In genomic region chr4:121823505-121824170, GRCh38 we compare ENCODE assay signal across 1 cellular context.
TF ChIP-seq lines count a peak whose summit lies in the region.

Gene CCNA2 (minus strand): TSS chr4:121823883. CDS start chr4:121823628, 255 bp downstream.

TF ChIP-seq in K562, 482 proteins besides CTCF, POLR2A, EP300 and RAD21 (continued from another document and continues in another):
- TF ChIP-seq ZNF785 (CRISPR knock-in tag; IDR thresholded peaks at IDR 0.05), result no peak
- TF ChIP-seq MLLT1 (IDR thresholded peaks at IDR 0.05), result peak in 1 of 2 experiments; percentile 97; a peak in 2 of 4 replicates
- peak in 1 of 2 experiments; percentile 74; a peak in 1 of 3 replicates for TF ChIP-seq CBX3 (IDR thresholded peaks at IDR 0.05; ENCODE audit: borderline replicate concordance in 1 of 2, low read length in 2 of 2)
- TF ChIP-seq CHD2 (IDR thresholded peaks at IDR 0.05; ENCODE audit: low read depth, low read length), result peak; percentile 59; the same call in 1 of the 2 replicates
- TF ChIP-seq RBFOX2 (IDR thresholded peaks at IDR 0.05; ENCODE audit: low read depth, low read length), result peak; percentile 99
- TF ChIP-seq, protein P1, sequence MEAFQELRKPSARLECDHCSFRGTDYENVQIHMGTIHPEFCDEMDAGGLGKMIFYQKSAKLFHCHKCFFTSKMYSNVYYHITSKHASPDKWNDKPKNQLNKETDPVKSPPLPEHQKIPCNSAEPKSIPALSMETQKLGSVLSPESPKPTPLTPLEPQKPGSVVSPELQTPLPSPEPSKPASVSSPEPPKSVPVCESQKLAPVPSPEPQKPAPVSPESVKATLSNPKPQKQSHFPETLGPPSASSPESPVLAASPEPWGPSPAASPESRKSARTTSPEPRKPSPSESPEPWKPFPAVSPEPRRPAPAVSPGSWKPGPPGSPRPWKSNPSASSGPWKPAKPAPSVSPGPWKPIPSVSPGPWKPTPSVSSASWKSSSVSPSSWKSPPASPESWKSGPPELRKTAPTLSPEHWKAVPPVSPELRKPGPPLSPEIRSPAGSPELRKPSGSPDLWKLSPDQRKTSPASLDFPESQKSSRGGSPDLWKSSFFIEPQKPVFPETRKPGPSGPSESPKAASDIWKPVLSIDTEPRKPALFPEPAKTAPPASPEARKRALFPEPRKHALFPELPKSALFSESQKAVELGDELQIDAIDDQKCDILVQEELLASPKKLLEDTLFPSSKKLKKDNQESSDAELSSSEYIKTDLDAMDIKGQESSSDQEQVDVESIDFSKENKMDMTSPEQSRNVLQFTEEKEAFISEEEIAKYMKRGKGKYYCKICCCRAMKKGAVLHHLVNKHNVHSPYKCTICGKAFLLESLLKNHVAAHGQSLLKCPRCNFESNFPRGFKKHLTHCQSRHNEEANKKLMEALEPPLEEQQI (IDR thresholded peaks at IDR 0.05), result peak; percentile 99
- peak; percentile 70 for TF ChIP-seq U2AF1 (optimal IDR thresholded peaks at IDR 0.05; ENCODE audit: low read depth, low read length)
- peak; percentile 89 for TF ChIP-seq MBD2 (IDR thresholded peaks at IDR 0.05; ENCODE audit: borderline replicate concordance, low read depth)
- TF ChIP-seq RBM22 (IDR thresholded peaks at IDR 0.05; ENCODE audit: low read depth, low read length, poor library complexity, severe bottlenecking), result peak; percentile 67
- no peak for TF ChIP-seq TAL1 (IDR thresholded peaks at IDR 0.05)
- TF ChIP-seq SIN3A (IDR thresholded peaks at IDR 0.05; ENCODE audit: borderline replicate concordance in 2 of 2, control insufficient read depth in 1 of 2, low read depth in 2 of 2, low read length in 2 of 2), result peak; percentile 94 to 97
- no peak for TF ChIP-seq CHCHD3 (CRISPR knock-in tag; IDR thresholded peaks at IDR 0.05)
- peak in 1 of 2 experiments; percentile 14; a peak in 1 of 4 replicates for TF ChIP-seq SIX5 (IDR thresholded peaks at IDR 0.05; ENCODE audit: borderline replicate concordance in 1 of 2, insufficient read depth in 1 of 2, low read depth in 1 of 2, low read length in 2 of 2)
- TF ChIP-seq TEAD1 (CRISPR knock-in tag; IDR thresholded peaks at IDR 0.05), result 0 out of 4 replicates have a peak, but pooled peaks of 1 of the 2 experiments have one; percentile 1
- no peak for TF ChIP-seq CREB5 (CRISPR knock-in tag; IDR thresholded peaks at IDR 0.05)
- TF ChIP-seq RFX1 (IDR thresholded peaks at IDR 0.05), result no peak
- TF ChIP-seq, protein P2, sequence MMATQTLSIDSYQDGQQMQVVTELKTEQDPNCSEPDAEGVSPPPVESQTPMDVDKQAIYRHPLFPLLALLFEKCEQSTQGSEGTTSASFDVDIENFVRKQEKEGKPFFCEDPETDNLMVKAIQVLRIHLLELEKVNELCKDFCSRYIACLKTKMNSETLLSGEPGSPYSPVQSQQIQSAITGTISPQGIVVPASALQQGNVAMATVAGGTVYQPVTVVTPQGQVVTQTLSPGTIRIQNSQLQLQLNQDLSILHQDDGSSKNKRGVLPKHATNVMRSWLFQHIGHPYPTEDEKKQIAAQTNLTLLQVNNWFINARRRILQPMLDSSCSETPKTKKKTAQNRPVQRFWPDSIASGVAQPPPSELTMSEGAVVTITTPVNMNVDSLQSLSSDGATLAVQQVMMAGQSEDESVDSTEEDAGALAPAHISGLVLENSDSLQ (IDR thresholded peaks at IDR 0.05), result peak; percentile 64
- TF ChIP-seq FOSL1 (tag; conservative IDR thresholded peaks at IDR 0.05), result 0 out of 2 replicates have a peak, but pooled peaks have one; percentile 18
- peak; percentile 40; the same call in 1 of the 2 replicates for TF ChIP-seq BHLHE40 (IDR thresholded peaks at IDR 0.05; ENCODE audit: low read length)
- no peak for TF ChIP-seq SNIP1 (IDR thresholded peaks at IDR 0.05; ENCODE audit: low read depth)
- 0 out of 4 replicates have a peak, but pooled peaks of 1 of the 2 experiments have one; percentile 18 for TF ChIP-seq ARNT (IDR thresholded peaks at IDR 0.05)
- TF ChIP-seq ADNP (tag; IDR thresholded peaks at IDR 0.05), result no peak
- no peak for TF ChIP-seq HMG20A (CRISPR knock-in tag; conservative IDR thresholded peaks at IDR 0.05)
- TF ChIP-seq RBBP5 (IDR thresholded peaks at IDR 0.05; ENCODE audit: borderline replicate concordance, insufficient read depth, low read length, poor library complexity, severe bottlenecking), result peak; percentile 82
- peak; percentile 88 for TF ChIP-seq TBP (optimal IDR thresholded peaks at IDR 0.05; ENCODE audit: low read depth, low read length)
- peak; percentile 12 for TF ChIP-seq RBM25 (IDR thresholded peaks at IDR 0.05; ENCODE audit: low read depth, low read length, severe bottlenecking)
- TF ChIP-seq NRF1 (conservative IDR thresholded peaks at IDR 0.05 in 1 of 2, IDR thresholded peaks at IDR 0.05 in 1 of 2), result peak; percentile 88 to 90
- peak; percentile 79 for TF ChIP-seq NBN (IDR thresholded peaks at IDR 0.05; ENCODE audit: low read depth)
- TF ChIP-seq MNT (conservative IDR thresholded peaks at IDR 0.05), result peak; percentile 81 to 94
- no peak for TF ChIP-seq CBX5 (IDR thresholded peaks at IDR 0.05; ENCODE audit: borderline replicate concordance, low read depth)
- peak; percentile 85; the same call in 1 of the 2 replicates for TF ChIP-seq PHF8 (IDR thresholded peaks at IDR 0.05; ENCODE audit: borderline replicate concordance, low read length)
- TF ChIP-seq SRF (CRISPR knock-in tag; IDR thresholded peaks at IDR 0.05), result peak in 1 of 2 experiments; percentile 10; a peak in 1 of 4 replicates
- TF ChIP-seq ASH1L (IDR thresholded peaks at IDR 0.05; ENCODE audit: borderline replicate concordance, low read depth, partially characterized antibody), result peak; percentile 47
- TF ChIP-seq PRPF4 (IDR thresholded peaks at IDR 0.05; ENCODE audit: insufficient read depth, low read depth, low read length, poor library complexity, severe bottlenecking), result peak; percentile 67
- TF ChIP-seq ZBTB49 (CRISPR knock-in tag; IDR thresholded peaks at IDR 0.05; ENCODE audit: borderline replicate concordance), result peak; percentile 76; the same call in 1 of the 2 replicates
- TF ChIP-seq, protein P3, sequence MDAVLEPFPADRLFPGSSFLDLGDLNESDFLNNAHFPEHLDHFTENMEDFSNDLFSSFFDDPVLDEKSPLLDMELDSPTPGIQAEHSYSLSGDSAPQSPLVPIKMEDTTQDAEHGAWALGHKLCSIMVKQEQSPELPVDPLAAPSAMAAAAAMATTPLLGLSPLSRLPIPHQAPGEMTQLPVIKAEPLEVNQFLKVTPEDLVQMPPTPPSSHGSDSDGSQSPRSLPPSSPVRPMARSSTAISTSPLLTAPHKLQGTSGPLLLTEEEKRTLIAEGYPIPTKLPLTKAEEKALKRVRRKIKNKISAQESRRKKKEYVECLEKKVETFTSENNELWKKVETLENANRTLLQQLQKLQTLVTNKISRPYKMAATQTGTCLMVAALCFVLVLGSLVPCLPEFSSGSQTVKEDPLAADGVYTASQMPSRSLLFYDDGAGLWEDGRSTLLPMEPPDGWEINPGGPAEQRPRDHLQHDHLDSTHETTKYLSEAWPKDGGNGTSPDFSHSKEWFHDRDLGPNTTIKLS (IDR thresholded peaks at IDR 0.05; ENCODE audit: borderline replicate concordance, low read depth), result 0 out of 2 replicates have a peak, but pooled peaks have one; percentile 18
- TF ChIP-seq PRMT5 (CRISPR knock-in tag; IDR thresholded peaks at IDR 0.05), result no peak
- peak; percentile 97 for TF ChIP-seq E2F1 (CRISPR knock-in tag; IDR thresholded peaks at IDR 0.05)
- TF ChIP-seq, protein P4, sequence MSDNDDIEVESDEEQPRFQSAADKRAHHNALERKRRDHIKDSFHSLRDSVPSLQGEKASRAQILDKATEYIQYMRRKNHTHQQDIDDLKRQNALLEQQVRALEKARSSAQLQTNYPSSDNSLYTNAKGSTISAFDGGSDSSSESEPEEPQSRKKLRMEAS (CRISPR knock-in tag; IDR thresholded peaks at IDR 0.05), result peak; percentile 54; the same call in 1 of the 2 replicates
- TF ChIP-seq, protein P5, sequence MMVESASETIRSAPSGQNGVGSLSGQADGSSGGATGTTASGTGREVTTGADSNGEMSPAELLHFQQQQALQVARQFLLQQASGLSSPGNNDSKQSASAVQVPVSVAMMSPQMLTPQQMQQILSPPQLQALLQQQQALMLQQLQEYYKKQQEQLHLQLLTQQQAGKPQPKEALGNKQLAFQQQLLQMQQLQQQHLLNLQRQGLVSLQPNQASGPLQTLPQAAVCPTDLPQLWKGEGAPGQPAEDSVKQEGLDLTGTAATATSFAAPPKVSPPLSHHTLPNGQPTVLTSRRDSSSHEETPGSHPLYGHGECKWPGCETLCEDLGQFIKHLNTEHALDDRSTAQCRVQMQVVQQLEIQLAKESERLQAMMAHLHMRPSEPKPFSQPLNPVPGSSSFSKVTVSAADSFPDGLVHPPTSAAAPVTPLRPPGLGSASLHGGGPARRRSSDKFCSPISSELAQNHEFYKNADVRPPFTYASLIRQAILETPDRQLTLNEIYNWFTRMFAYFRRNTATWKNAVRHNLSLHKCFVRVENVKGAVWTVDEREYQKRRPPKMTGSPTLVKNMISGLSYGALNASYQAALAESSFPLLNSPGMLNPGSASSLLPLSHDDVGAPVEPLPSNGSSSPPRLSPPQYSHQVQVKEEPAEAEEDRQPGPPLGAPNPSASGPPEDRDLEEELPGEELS (CRISPR knock-in tag; IDR thresholded peaks at IDR 0.05; ENCODE audit: borderline replicate concordance), result 0 out of 2 replicates have a peak, but pooled peaks have one; percentile 56
- TF ChIP-seq KDM5B (IDR thresholded peaks at IDR 0.05; ENCODE audit: insufficient replicate concordance, low read depth, low read length), result peak; percentile 73
- TF ChIP-seq LARP7 (IDR thresholded peaks at IDR 0.05), result peak; percentile 32; the same call in 1 of the 2 replicates
- TF ChIP-seq ATF1 (CRISPR knock-in tag; IDR thresholded peaks at IDR 0.05), result peak; percentile 96
- peak; percentile 99 for TF ChIP-seq ATF1 (tag; IDR thresholded peaks at IDR 0.05)
